ENCODE assay signal across 8 cellular contexts in the genomic region with DNA sequence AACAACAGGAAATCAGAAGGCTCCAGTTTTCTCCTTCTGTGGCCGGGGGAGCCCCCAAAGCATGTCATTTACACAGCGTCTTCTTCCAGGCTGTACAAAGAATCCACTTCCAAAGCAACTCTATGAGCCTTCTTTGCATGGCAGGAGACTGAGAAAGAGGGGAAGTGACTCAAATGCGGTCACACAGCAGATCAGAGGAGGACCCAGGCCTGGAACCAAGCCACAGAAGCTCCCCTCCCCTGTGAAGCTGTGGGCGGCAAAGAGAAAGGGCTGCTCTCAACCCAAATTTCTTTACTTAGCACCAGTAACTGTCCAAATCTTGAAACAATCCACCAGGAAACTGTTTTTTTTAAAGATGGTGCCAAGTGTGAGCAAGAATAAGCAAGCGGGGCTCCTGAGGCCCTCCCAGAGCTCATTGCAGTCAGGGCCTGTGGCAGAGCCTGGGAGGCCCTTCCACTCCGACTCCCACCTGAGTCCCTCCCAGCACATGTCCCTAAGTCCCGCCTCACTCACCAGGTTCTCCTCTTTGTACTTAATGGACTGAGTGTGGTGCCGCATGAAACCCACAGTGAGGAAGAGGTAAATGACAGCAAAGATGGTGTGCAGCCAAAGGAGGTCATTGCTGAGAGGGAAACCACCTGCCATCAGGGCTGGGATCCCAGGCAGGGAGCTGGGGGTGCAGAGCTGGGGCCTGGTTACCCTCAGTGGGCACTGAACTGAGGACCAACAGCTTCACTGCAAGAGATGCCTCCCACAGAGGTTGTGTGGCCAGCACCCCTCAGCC. TPM values are rescaled to one million over a fixed set of nuclear protein-coding genes. Genes with fewer than 3 reads are reported as not detected.
DNase-seq lines count a peak whose midpoint lies in the region; ATAC-seq and FAIRE-seq lines count a peak whose summit lies in the region.

No MANE protein-coding gene starts in this region.

- peaks cover 46% of the 10 kb centered on the region for H3K4me1 Mint-ChIP-seq in activated T-cell treated with anti-CD3 and anti-CD28 coated beads, Interleukin-2, amount 50 U/mL, for 4 hours (ENCODE audit: low read depth)

- H3K4me3 Mint-ChIP-seq in activated T-cell treated with anti-CD3 and anti-CD28 coated beads, Interleukin-2, amount 50 U/mL, for 4 hours: peak overlapping the region; percentile 37

- DNase-seq in NOMO-1 treated with DMSO at 0.1 percent for 48 hours (lab: John Stamatoyannopoulos, UW; ENCODE audit: unreplicated experiment) (peak; percentile 90), myocyte (ENCODE audit: low read depth) (peak; percentile 17), urothelium cell line (ENCODE audit: low spot score) (peak; percentile 32), NCI-H748 treated with DMSO at 0.1 percent for 48 hours (lab: John Stamatoyannopoulos, UW) (no peak), DMS79 (lab: John Stamatoyannopoulos, UW) (no peak)
- peak; percentile 70 for DNase-seq in activated T-cell treated with anti-CD3 and anti-CD28 coated beads, Interleukin-2, amount 50 U/mL, for 4 hours

- peak; percentile 62 for ATAC-seq in GM19351 (IDR thresholded peaks at IDR 0.05; ENCODE audit: unreplicated experiment)
- ATAC-seq in activated T-cell treated with anti-CD3 and anti-CD28 coated beads, Interleukin-2, amount 50 U/mL, for 4 hours: peak; percentile 96 to 98
- no peak for ATAC-seq in GM18519 (IDR thresholded peaks at IDR 0.05; ENCODE audit: low FRiP score, unreplicated experiment)

- H3K36me3 Mint-ChIP-seq in activated T-cell treated with anti-CD3 and anti-CD28 coated beads, Interleukin-2, amount 50 U/mL, for 4 hours (ENCODE audit: insufficient read depth): peaks cover 39% of the 10 kb centered on the region

- no peak for FAIRE-seq in urothelium cell line (lab: Jason Lieb, UNC)

- H3K9me3 Mint-ChIP-seq in activated T-cell treated with anti-CD3 and anti-CD28 coated beads, Interleukin-2, amount 50 U/mL, for 4 hours: no peaks in the 10 kb centered on the region

- H3K27me3 Mint-ChIP-seq in activated T-cell treated with anti-CD3 and anti-CD28 coated beads, Interleukin-2, amount 50 U/mL, for 4 hours (ENCODE audit: low read depth): no peaks in the 10 kb centered on the region

RNA-seq across cellular contexts. Expression of a gene that starts 15.9 kb away (rescaled TPM):
- total RNA-seq in activated T-cell treated with anti-CD3 and anti-CD28 coated beads, Interleukin-2, amount 50 U/mL, for 4 hours: 10 to 100 TPM in 1 of 3 donors, 1 to 10 TPM in 2; 7.1 to 13.5 (median 9.1) TPM
- total RNA-seq in myocyte: 7.8 and 10.8 TPM in 2 replicates
- polyA plus RNA-seq in myocyte (2012): 19.6 TPM

RNA-seq across cellular contexts. Expression of a gene that starts 22.7 kb away (rescaled TPM):
- under 1 TPM in 1 of 3 donors, not detected in 2; 0.22 TPM for total RNA-seq in activated T-cell treated with anti-CD3 and anti-CD28 coated beads, Interleukin-2, amount 50 U/mL, for 4 hours
- 0.08 and 0.21 TPM in 2 replicates for total RNA-seq in myocyte
- polyA plus RNA-seq in myocyte (2012): 0.42 TPM

RNA-seq across cellular contexts. Expression of a gene that starts 56.3 kb away (rescaled TPM):
- total RNA-seq in activated T-cell treated with anti-CD3 and anti-CD28 coated beads, Interleukin-2, amount 50 U/mL, for 4 hours: 1 to 10 TPM; 1.8 to 2.2 (median 1.9) TPM
- total RNA-seq in myocyte: 24.1 and 28.3 TPM in 2 replicates
- polyA plus RNA-seq in myocyte (2012): 98.4 TPM

RNA-seq across cellular contexts. Expression of a gene that starts 57.8 kb away (rescaled TPM):
- total RNA-seq in activated T-cell treated with anti-CD3 and anti-CD28 coated beads, Interleukin-2, amount 50 U/mL, for 4 hours: 100 to 1,000 TPM; 156 to 161 (median 158) TPM
- total RNA-seq in myocyte: 58.1 and 61.4 TPM in 2 replicates
- 82.7 TPM for polyA plus RNA-seq in myocyte (2012)

Comparison
In these comparisons a context has a peak if more than half of its experiments do, and no peak if none do; other contexts are left out.
1. DNase-seq: peak in NOMO-1 treated with DMSO at 0.1 percent for 48 hours (single experiment), activated T-cell treated with anti-CD3 and anti-CD28 coated beads, Interleukin-2, amount 50 U/mL, for 4 hours (single experiment), myocyte (single experiment) and urothelium cell line (single experiment); none in NCI-H748 treated with DMSO at 0.1 percent for 48 hours (single experiment) and DMS79 (single experiment).